8 cellular contexts compared by ENCODE assay signal in genomic region chr5:76402251-76402879, GRCh38. TPM values are rescaled to one million over a fixed set of nuclear protein-coding genes. Genes with fewer than 3 reads are reported as not detected.
DNase-seq lines count a peak whose midpoint lies in the region; ATAC-seq and TF ChIP-seq lines count a peak whose summit lies in the region.

No MANE protein-coding gene starts in this region.

- DNase-seq in OCI-M2 (lab: John Stamatoyannopoulos, UW; ENCODE audit: unreplicated experiment) = peak; percentile 49
- peak in 4 of 5 donors; percentile 33 to 61 (median 46) for DNase-seq in heart left ventricle
- no peak for DNase-seq in sciatic nerve (ENCODE audit: low spot score)
- DNase-seq in NCI-H345 (lab: John Stamatoyannopoulos, UW) = no peak
- DNase-seq in AG08395 (ENCODE audit: low spot score) = no peak

- no peak for TF ChIP-seq POLR2A in heart left ventricle (IDR thresholded peaks at IDR 0.05)

- peak overlapping the region; percentile 83 for H3K4me3 Mint-ChIP-seq in activated T-helper 17 cell treated with anti-CD3 and anti-CD28 coated beads, Interleukin-2, amount 50 U/mL, for 72 hours

- H3K36me3 Mint-ChIP-seq in activated T-helper 17 cell treated with anti-CD3 and anti-CD28 coated beads, Interleukin-2, amount 50 U/mL, for 72 hours (ENCODE audit: low read depth) = peaks cover 34% of the 10 kb centered on the region

- ATAC-seq in GM18519 (IDR thresholded peaks at IDR 0.05; ENCODE audit: low FRiP score, unreplicated experiment) = peak; percentile 19
- ATAC-seq in HG02970 (IDR thresholded peaks at IDR 0.05; ENCODE audit: low FRiP score, unreplicated experiment) = peak; percentile 41
- peak; percentile 66 for ATAC-seq in activated T-helper 17 cell treated with anti-CD3 and anti-CD28 coated beads, Interleukin-2, amount 50 U/mL, for 72 hours (replicated peaks)
- ATAC-seq in heart left ventricle = peak; percentile 38 to 75 (median 58)
- peak; percentile 79 for ATAC-seq in sciatic nerve

- 4 to 5% (median 4%) methylated on average over 24 of the region's 24 CpGs for WGBS in heart left ventricle, 4 donors

- peak overlapping the region; percentile 50 to 73 (median 60) for H3K4me3 ChIP-seq in heart left ventricle

- intact Hi-C loops in heart left ventricle (cut with DNase I) (loop anchor here in 1 of 10 donors (10.0 kb wide), 1 partner anchor 182 kb away; no protein-coding TSS in a partner anchor), sciatic nerve (cut with DNase I) (loop anchor here (10.0 kb wide), 1 partner anchor 142 kb away; no protein-coding TSS in a partner anchor)

- H3K36me3 ChIP-seq in heart left ventricle = no peaks in the 10 kb centered on the region

- H3K27me3 ChIP-seq in heart left ventricle = peaks cover 0 to 54% (median 13%) of the 10 kb centered on the region in 9 donors

- peak overlapping the region in 9 of 12 donors; percentile 27 to 96 (median 61) for H3K27ac ChIP-seq in heart left ventricle

- H3K27ac Mint-ChIP-seq in activated T-helper 17 cell treated with anti-CD3 and anti-CD28 coated beads, Interleukin-2, amount 50 U/mL, for 72 hours = peak overlapping the region; percentile 99

- no peak for TF ChIP-seq CTCF in heart left ventricle (IDR thresholded peaks at IDR 0.05)

- no peaks in the 10 kb centered on the region for H3K9me3 ChIP-seq in heart left ventricle

- H3K4me1 Mint-ChIP-seq in activated T-helper 17 cell treated with anti-CD3 and anti-CD28 coated beads, Interleukin-2, amount 50 U/mL, for 72 hours = peaks cover 42% of the 10 kb centered on the region

- H3K27me3 Mint-ChIP-seq in activated T-helper 17 cell treated with anti-CD3 and anti-CD28 coated beads, Interleukin-2, amount 50 U/mL, for 72 hours = no peaks in the 10 kb centered on the region

- H3K4me1 ChIP-seq in heart left ventricle = peaks cover 0 to 45% (median 10%) of the 10 kb centered on the region in 12 donors

- H3K9me3 Mint-ChIP-seq in activated T-helper 17 cell treated with anti-CD3 and anti-CD28 coated beads, Interleukin-2, amount 50 U/mL, for 72 hours = no peaks in the 10 kb centered on the region

RNA-seq across cellular contexts. Expression of gene IQGAP2, which starts 0.7 kb away (rescaled TPM):
- 10 to 100 TPM; 83.2 to 92.1 TPM for total RNA-seq in activated T-helper 17 cell treated with anti-CD3 and anti-CD28 coated beads, Interleukin-2, amount 50 U/mL, for 72 hours
- 10 to 100 TPM in 2 of 9 donors, 1 to 10 TPM in 7; 3.4 to 35.4 (median 7.0) TPM for total RNA-seq in heart left ventricle
- polyA plus RNA-seq in heart left ventricle = 1 to 10 TPM; 1.7 to 3.4 TPM
- 57.5 TPM for total RNA-seq in sciatic nerve

Comparison
In these comparisons a context has a peak if more than half of its experiments do, and no peak if none do; other contexts are left out.
1. ATAC-seq: peak in every context shown above with its lines; median percentile 79 in sciatic nerve; 66 in activated T-helper 17 cell treated with anti-CD3 and anti-CD28 coated beads, Interleukin-2, amount 50 U/mL, for 72 hours; 58 in heart left ventricle; 41 in HG02970; 19 in GM18519.
2. DNase-seq: peak in OCI-M2 (single experiment) and heart left ventricle (4 of 5); none in sciatic nerve (single experiment), NCI-H345 (single experiment) and AG08395 (single experiment).